Comparison of ENCODE assay signal across 1 cellular context in the genomic region with DNA sequence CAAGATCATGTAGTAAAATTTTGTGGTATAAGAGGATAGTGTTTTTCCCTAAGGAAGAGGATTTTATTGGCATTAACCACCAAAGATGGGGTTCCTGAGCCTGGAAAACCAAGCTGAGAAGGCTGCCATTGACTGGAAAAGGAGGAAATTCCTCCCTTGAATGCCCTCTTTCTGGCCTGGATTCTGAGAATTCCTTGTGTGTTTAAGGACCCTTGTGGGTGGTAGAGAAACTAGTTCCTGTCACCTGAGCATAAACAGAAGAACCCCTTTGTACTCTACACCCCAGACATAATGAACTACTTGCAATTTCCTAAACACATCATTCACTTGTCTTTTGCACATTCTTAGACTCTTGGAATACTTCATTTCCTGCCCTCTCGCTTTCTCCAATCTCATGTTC.
TF ChIP-seq lines count a peak whose summit lies in the region.

No MANE protein-coding gene starts in this region.

TF ChIP-seq in SK-N-SH, 30 proteins besides CTCF, POLR2A, EP300 and RAD21 (continued from another document):
- TF ChIP-seq, protein P1, sequence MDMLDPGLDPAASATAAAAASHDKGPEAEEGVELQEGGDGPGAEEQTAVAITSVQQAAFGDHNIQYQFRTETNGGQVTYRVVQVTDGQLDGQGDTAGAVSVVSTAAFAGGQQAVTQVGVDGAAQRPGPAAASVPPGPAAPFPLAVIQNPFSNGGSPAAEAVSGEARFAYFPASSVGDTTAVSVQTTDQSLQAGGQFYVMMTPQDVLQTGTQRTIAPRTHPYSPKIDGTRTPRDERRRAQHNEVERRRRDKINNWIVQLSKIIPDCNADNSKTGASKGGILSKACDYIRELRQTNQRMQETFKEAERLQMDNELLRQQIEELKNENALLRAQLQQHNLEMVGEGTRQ (IDR thresholded peaks at IDR 0.05; ENCODE audit: borderline replicate concordance, low read depth, low read length), result no peak
- no peak for TF ChIP-seq RFX5 (IDR thresholded peaks at IDR 0.05; ENCODE audit: low read length)
- no peak for TF ChIP-seq FOXM1 (IDR thresholded peaks at IDR 0.05; ENCODE audit: low read depth)
- TF ChIP-seq NRF1 (IDR thresholded peaks at IDR 0.05; ENCODE audit: low read depth, low read length), result no peak
- TF ChIP-seq YY1 (IDR thresholded peaks at IDR 0.05; ENCODE audit: low read depth), result no peak
- no peak for TF ChIP-seq TAF1 (IDR thresholded peaks at IDR 0.05; ENCODE audit: borderline replicate concordance, low read depth, low read length)
- no peak for TF ChIP-seq MEF2A (IDR thresholded peaks at IDR 0.05; ENCODE audit: borderline replicate concordance, low read depth)
- TF ChIP-seq, protein P2, sequence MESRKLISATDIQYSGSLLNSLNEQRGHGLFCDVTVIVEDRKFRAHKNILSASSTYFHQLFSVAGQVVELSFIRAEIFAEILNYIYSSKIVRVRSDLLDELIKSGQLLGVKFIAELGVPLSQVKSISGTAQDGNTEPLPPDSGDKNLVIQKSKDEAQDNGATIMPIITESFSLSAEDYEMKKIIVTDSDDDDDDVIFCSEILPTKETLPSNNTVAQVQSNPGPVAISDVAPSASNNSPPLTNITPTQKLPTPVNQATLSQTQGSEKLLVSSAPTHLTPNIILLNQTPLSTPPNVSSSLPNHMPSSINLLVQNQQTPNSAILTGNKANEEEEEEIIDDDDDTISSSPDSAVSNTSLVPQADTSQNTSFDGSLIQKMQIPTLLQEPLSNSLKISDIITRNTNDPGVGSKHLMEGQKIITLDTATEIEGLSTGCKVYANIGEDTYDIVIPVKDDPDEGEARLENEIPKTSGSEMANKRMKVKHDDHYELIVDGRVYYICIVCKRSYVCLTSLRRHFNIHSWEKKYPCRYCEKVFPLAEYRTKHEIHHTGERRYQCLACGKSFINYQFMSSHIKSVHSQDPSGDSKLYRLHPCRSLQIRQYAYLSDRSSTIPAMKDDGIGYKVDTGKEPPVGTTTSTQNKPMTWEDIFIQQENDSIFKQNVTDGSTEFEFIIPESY (IDR thresholded peaks at IDR 0.05; ENCODE audit: borderline replicate concordance, low read depth), result no peak
- no peak for TF ChIP-seq SIN3A (IDR thresholded peaks at IDR 0.05; ENCODE audit: borderline replicate concordance, low read depth, low read length)
- no peak for TF ChIP-seq FOSL2 (IDR thresholded peaks at IDR 0.05; ENCODE audit: borderline replicate concordance, low read depth)
- TF ChIP-seq, protein P3, sequence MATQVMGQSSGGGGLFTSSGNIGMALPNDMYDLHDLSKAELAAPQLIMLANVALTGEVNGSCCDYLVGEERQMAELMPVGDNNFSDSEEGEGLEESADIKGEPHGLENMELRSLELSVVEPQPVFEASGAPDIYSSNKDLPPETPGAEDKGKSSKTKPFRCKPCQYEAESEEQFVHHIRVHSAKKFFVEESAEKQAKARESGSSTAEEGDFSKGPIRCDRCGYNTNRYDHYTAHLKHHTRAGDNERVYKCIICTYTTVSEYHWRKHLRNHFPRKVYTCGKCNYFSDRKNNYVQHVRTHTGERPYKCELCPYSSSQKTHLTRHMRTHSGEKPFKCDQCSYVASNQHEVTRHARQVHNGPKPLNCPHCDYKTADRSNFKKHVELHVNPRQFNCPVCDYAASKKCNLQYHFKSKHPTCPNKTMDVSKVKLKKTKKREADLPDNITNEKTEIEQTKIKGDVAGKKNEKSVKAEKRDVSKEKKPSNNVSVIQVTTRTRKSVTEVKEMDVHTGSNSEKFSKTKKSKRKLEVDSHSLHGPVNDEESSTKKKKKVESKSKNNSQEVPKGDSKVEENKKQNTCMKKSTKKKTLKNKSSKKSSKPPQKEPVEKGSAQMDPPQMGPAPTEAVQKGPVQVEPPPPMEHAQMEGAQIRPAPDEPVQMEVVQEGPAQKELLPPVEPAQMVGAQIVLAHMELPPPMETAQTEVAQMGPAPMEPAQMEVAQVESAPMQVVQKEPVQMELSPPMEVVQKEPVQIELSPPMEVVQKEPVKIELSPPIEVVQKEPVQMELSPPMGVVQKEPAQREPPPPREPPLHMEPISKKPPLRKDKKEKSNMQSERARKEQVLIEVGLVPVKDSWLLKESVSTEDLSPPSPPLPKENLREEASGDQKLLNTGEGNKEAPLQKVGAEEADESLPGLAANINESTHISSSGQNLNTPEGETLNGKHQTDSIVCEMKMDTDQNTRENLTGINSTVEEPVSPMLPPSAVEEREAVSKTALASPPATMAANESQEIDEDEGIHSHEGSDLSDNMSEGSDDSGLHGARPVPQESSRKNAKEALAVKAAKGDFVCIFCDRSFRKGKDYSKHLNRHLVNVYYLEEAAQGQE (IDR thresholded peaks at IDR 0.05; ENCODE audit: low read depth, low read length), result no peak
- no peak for TF ChIP-seq TEAD4 (IDR thresholded peaks at IDR 0.05; ENCODE audit: borderline replicate concordance, insufficient read depth)
- TF ChIP-seq, protein P4, sequence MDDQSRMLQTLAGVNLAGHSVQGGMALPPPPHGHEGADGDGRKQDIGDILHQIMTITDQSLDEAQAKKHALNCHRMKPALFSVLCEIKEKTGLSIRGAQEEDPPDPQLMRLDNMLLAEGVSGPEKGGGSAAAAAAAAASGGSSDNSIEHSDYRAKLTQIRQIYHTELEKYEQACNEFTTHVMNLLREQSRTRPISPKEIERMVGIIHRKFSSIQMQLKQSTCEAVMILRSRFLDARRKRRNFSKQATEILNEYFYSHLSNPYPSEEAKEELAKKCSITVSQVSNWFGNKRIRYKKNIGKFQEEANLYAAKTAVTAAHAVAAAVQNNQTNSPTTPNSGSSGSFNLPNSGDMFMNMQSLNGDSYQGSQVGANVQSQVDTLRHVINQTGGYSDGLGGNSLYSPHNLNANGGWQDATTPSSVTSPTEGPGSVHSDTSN (IDR thresholded peaks at IDR 0.05), result no peak
- no peak for TF ChIP-seq POLR2AphosphoS5 (IDR thresholded peaks at IDR 0.05; ENCODE audit: low read depth, low read length)
- TF ChIP-seq, protein P5, sequence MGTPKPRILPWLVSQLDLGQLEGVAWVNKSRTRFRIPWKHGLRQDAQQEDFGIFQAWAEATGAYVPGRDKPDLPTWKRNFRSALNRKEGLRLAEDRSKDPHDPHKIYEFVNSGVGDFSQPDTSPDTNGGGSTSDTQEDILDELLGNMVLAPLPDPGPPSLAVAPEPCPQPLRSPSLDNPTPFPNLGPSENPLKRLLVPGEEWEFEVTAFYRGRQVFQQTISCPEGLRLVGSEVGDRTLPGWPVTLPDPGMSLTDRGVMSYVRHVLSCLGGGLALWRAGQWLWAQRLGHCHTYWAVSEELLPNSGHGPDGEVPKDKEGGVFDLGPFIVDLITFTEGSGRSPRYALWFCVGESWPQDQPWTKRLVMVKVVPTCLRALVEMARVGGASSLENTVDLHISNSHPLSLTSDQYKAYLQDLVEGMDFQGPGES (IDR thresholded peaks at IDR 0.05; ENCODE audit: low read depth, low read length), result no peak
- TF ChIP-seq, protein P6, sequence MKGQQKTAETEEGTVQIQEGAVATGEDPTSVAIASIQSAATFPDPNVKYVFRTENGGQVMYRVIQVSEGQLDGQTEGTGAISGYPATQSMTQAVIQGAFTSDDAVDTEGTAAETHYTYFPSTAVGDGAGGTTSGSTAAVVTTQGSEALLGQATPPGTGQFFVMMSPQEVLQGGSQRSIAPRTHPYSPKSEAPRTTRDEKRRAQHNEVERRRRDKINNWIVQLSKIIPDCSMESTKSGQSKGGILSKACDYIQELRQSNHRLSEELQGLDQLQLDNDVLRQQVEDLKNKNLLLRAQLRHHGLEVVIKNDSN (IDR thresholded peaks at IDR 0.05; ENCODE audit: borderline replicate concordance, low read depth), result no peak
- TF ChIP-seq EZH2phosphoT487 (IDR thresholded peaks at IDR 0.05; ENCODE audit: borderline replicate concordance, low read depth), result no peak
